Comparison of ENCODE assay signal across 28 cellular contexts in genomic region chr4:185819144-185819543, GRCh38. TPM values are rescaled to one million over a fixed set of nuclear protein-coding genes. Genes with fewer than 3 reads are reported as not detected.
"Had no signal": no experiment of that assay in that cellular context is flagged by ENCODE, and none has a peak within 500 bp of the region (broad histone marks: within the 10 kb centered on the region; RNA-seq: fewer than 3 reads in every experiment).

No MANE protein-coding gene starts in this region.

- H3K27ac Mint-ChIP-seq: activated CD4-positive, alpha-beta memory T cell treated with anti-CD3 and anti-CD28 coated beads for 36 hours; activated naive CD8-positive, alpha-beta T cell; activated T-helper 17 cell treated with anti-CD3 and anti-CD28 coated beads, Interleukin-2, amount 50 U/mL, for 72 hours; WTC11 had no signal

- DNase-seq: activated CD4-positive, alpha-beta memory T cell treated with anti-CD3 and anti-CD28 coated beads for 36 hours; activated CD4-positive, alpha-beta T cell treated with anti-CD3 and anti-CD28 coated beads for 1 hour; activated CD4-positive, alpha-beta T cell treated with anti-CD3 and anti-CD28 coated beads for 48 hours; activated CD8-positive, alpha-beta memory T cell treated with anti-CD3 and anti-CD28 coated beads, Interleukin-2, amount 50 U/mL, for 48 hours; activated effector memory CD4-positive, alpha-beta T cell treated with Interleukin-2 at 50 U/mL for 16 hours; activated gamma-delta T cell treated with Interleukin-2 at 50 U/mL for 16 hours; activated naive CD4-positive, alpha-beta T cell treated with anti-CD3 and anti-CD28 coated beads, Interleukin-2, amount 50 U/mL, for 16 hours; activated naive CD4-positive, alpha-beta T cell treated with Interleukin-2 at 50 U/mL for 16 hours; activated T-cell treated with anti-CD3 and anti-CD28 coated beads for 4 hours; activated T-cell treated with anti-CD3 and anti-CD28 coated beads, Interleukin-2, amount 50 U/mL, for 4 hours; amniotic stem cell; anterior cingulate cortex; caudate nucleus; cerebellar nuclear complex; colonic mucosa; effector CD8-positive, alpha-beta T cell; esophagus squamous epithelium; foreskin melanocyte; T-helper 2 cell had no signal

- H3K27ac ChIP-seq: colonic mucosa, epithelial cell of prostate, esophagus squamous epithelium, gastroesophageal sphincter had no signal

- H3K9me3 Mint-ChIP-seq: activated CD4-positive, alpha-beta memory T cell treated with anti-CD3 and anti-CD28 coated beads for 36 hours; activated T-cell treated with anti-CD3 and anti-CD28 coated beads, Interleukin-2, amount 50 U/mL, for 4 hours; activated T-helper 17 cell treated with anti-CD3 and anti-CD28 coated beads, Interleukin-2, amount 50 U/mL, for 72 hours had no signal

- ATAC-seq: activated T-cell treated with anti-CD3 and anti-CD28 coated beads, Interleukin-2, amount 50 U/mL, for 4 hours; activated T-helper 17 cell treated with anti-CD3 and anti-CD28 coated beads, Interleukin-2, amount 50 U/mL, for 72 hours; gastroesophageal sphincter; WTC11 had no signal

- FAIRE-seq: astrocyte, endometrium, endothelial cell of umbilical vein had no signal

- H3K4me3 Mint-ChIP-seq: activated CD4-positive, alpha-beta memory T cell treated with anti-CD3 and anti-CD28 coated beads for 36 hours; activated naive CD8-positive, alpha-beta T cell; activated T-cell treated with anti-CD3 and anti-CD28 coated beads, Interleukin-2, amount 50 U/mL, for 4 hours; activated T-helper 17 cell treated with anti-CD3 and anti-CD28 coated beads, Interleukin-2, amount 50 U/mL, for 72 hours; WTC11 had no signal

- H3K4me1 ChIP-seq: colonic mucosa had no signal

- H3K4me3 ChIP-seq: colonic mucosa, esophagus squamous epithelium, gastroesophageal sphincter had no signal

- H3K4me1 Mint-ChIP-seq: activated T-helper 17 cell treated with anti-CD3 and anti-CD28 coated beads, Interleukin-2, amount 50 U/mL, for 72 hours had no signal

- H3K36me3 ChIP-seq: colonic mucosa, esophagus squamous epithelium, gastroesophageal sphincter had no signal

- H3K9me3 ChIP-seq: colonic mucosa, esophagus squamous epithelium, gastroesophageal sphincter had no signal

- H3K27me3 ChIP-seq: colonic mucosa, esophagus squamous epithelium, gastroesophageal sphincter had no signal

- H3K36me3 Mint-ChIP-seq: activated CD4-positive, alpha-beta memory T cell treated with anti-CD3 and anti-CD28 coated beads for 36 hours; activated naive CD8-positive, alpha-beta T cell; WTC11 had no signal

RNA-seq across cellular contexts. Expression of gene SORBS2, which starts 7.2 kb away (rescaled TPM):
- total RNA-seq: activated CD4-positive, alpha-beta memory T cell treated with anti-CD3 and anti-CD28 coated beads for 36 hours; activated T-helper 17 cell treated with anti-CD3 and anti-CD28 coated beads, Interleukin-2, amount 50 U/mL, for 72 hours; T-helper 1 cell treated with Interleukin-12 subunit alpha and Interleukin-12 subunit beta and Interleukin-4 antibody, amounts not matched to agents 30 ng/mL and 1 ng/mL, for 36 hours had no signal
